ENCODE assay signal across 8 cellular contexts in the genomic region with DNA sequence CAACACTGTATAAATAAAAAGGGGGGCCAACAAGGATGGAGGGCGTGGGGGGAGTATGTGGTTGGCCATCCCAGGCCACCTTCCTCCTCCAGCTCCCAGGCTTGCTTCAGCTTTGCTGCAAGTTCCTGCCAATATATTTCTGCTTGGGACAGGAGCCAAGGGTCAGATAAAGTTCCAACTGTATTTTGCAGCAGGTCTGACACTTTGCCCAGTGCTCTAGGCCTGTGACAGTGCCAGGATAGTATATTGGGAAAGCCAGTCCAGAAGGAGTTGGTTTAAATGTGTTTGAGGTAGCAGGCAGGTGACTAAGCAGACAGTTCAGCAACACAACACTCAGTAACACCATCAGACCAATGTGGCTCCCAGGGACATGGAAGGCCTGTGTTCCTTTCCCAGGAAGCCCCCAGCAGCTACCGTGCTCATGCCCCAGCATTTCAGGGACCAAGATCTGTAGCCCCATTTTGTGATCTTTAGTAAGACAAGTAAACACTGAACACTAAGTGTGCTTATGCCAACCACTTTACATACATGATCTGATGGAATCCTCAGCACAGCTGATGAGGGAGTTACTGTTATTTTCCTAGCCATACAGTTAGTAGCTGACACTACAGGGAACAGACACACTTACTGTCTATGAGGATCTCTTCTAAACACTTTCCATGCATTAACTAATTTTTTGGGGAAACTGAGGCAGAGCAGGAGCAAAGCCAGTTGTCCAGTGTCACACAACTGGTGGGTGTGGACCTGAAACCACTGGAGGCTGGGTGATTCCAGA. TPM values are rescaled to one million over a fixed set of nuclear protein-coding genes. Genes with fewer than 3 reads are reported as not detected.
A peak's percentile ranks its signal among the peaks of the same experiment; 100 is the strongest.
DNase-seq lines count a peak whose midpoint lies in the region; ATAC-seq and TF ChIP-seq lines count a peak whose summit lies in the region.

No MANE protein-coding gene starts in this region.

- H3K79me2 ChIP-seq in HCT116 (ENCODE audit: insufficient read depth, low read length), result no peaks in the 10 kb centered on the region

- BruUV-seq in HCT116 (replicated peaks; lab: Mats Ljungman, UMichigan), result no TSS peak

- TF ChIP-seq RAD21 in HCT116 (IDR thresholded peaks at IDR 0.05; ENCODE audit: low read depth), result no peak

- POLR2A ChIA-PET in HCT116 (lab: Charles Lee) (interaction anchor here (1.0 to 9.7 kb wide), 9 partner anchors 7 to 40 kb away, joined by 3 to 221 read pairs (median 5); partner anchors contain the start of gene DDIT4), WTC11 (lab: Charles Lee) (interaction anchor here (1.0 to 1.4 kb wide), 3 partner anchors 17 to 55 kb away, joined by 5 to 15 read pairs (median 7); partner anchors contain the start of gene DDIT4)

- intact Hi-C loops in HCT116 (cut with micrococcal nuclease), result no loop called here

- no peak overlapping the region for H3K9ac ChIP-seq in HCT116 (ENCODE audit: low read length)

- no peaks in the 10 kb centered on the region for H4K20me1 ChIP-seq in HCT116 (ENCODE audit: insufficient read depth)

- CTCF ChIA-PET in HCT116 (lab: Charles Lee) (no interaction called here), WTC11 (lab: Charles Lee) (interaction anchor here (0.9 to 1.3 kb wide), 2 partner anchors 20 to 41 kb away, joined by 3 to 5 read pairs; no protein-coding TSS in a partner anchor)

- H3K4me1 ChIP-seq in HCT116 (ENCODE audit: control insufficient read depth in 1 of 2, insufficient read depth in 2 of 2, low read length in 2 of 2), result peaks cover 45 to 60% of the 10 kb centered on the region in 2 experiments
- H3K4me1 ChIP-seq in gastroesophageal sphincter, result peaks cover 14 to 68% (median 41%) of the 10 kb centered on the region in 3 donors

- no peak for TF ChIP-seq CTCF in HCT116 (IDR thresholded peaks at IDR 0.05 in 2 of 3, conservative IDR thresholded peaks at IDR 0.05 in 1 of 3; ENCODE audit: borderline replicate concordance in 1 of 3, insufficient read depth in 1 of 3, low read depth in 2 of 3, low read length in 2 of 3)
- no peak for TF ChIP-seq CTCF in WTC11 (IDR thresholded peaks at IDR 0.05)
- TF ChIP-seq CTCF in gastroesophageal sphincter (IDR thresholded peaks at IDR 0.05), result no peak
- no peak for TF ChIP-seq CTCF in brain microvascular endothelial cell (IDR thresholded peaks at IDR 0.05; ENCODE audit: low read depth, low read length, missing control alignments)

- H2AFZ ChIP-seq in HCT116 (ENCODE audit: low read depth, low read length, poor library complexity, severe bottlenecking), result peak overlapping the region; percentile 2

- no peaks in the 10 kb centered on the region for H3K9me3 Mint-ChIP-seq in WTC11

- H3K27me3 Mint-ChIP-seq in WTC11 (ENCODE audit: low read depth), result no peaks in the 10 kb centered on the region; the same call in 1 of the 2 replicates

- no peak for DNase-seq in HCT116 (ENCODE audit: low read depth, low spot score)
- no peak for DNase-seq in WTC11 (ENCODE audit: low spot score)
- DNase-seq in T1000 (lab: John Stamatoyannopoulos, UW), result no peak
- no peak for DNase-seq in brain microvascular endothelial cell
- no peak for DNase-seq in 8988T
- DNase-seq in stimulated activated CD4-positive, alpha-beta T cell treated with anti-CD3 and anti-CD28 coated beads, Interleukin-4, amount 100 ng/mL, for 1 hour, result no peak

- no peaks in the 10 kb centered on the region for H3K9me3 ChIP-seq in HCT116 (ENCODE audit: control insufficient read depth in 1 of 2, insufficient read depth in 1 of 2, low read depth in 1 of 2, low read length in 2 of 2)
- no peaks in the 10 kb centered on the region for H3K9me3 ChIP-seq in gastroesophageal sphincter

- TF ChIP-seq POLR2A in HCT116 (IDR thresholded peaks at IDR 0.05; ENCODE audit: borderline replicate concordance, extremely low read depth, insufficient read depth, insufficient read length) (peak; percentile 31), gastroesophageal sphincter (IDR thresholded peaks at IDR 0.05) (no peak)

- H3K36me3 Mint-ChIP-seq in WTC11, result no peaks in the 10 kb centered on the region

- peak overlapping the region; percentile 72 for H3K27ac Mint-ChIP-seq in WTC11

- H3K27ac ChIP-seq in HCT116 (ENCODE audit: low read depth, low read length) (peak overlapping the region; percentile 8; the same call in 1 of the 2 replicates), gastroesophageal sphincter (peak overlapping the region; percentile 57 to 90 (median 78)), skin epidermis (peak overlapping the region in 19 of 21 experiments; percentile 19 to 73 (median 56)), brain microvascular endothelial cell (no peak overlapping the region)

- in situ Hi-C loops in brain microvascular endothelial cell (cut with HindIII; ENCODE audit: low pct_ligation_motif_present, low sequenced_read_pairs), result no loop called here

- H3K4me2 ChIP-seq in HCT116 (ENCODE audit: low read length), result peak overlapping the region; percentile 33

- no peaks in the 10 kb centered on the region for H3K9me2 ChIP-seq in HCT116 (ENCODE audit: insufficient read depth)

- H3K27me3 ChIP-seq in HCT116 (ENCODE audit: insufficient read depth, low read length) (no peaks in the 10 kb centered on the region), gastroesophageal sphincter (no peaks in the 10 kb centered on the region), brain microvascular endothelial cell (replicated peaks) (no peaks in the 10 kb centered on the region)

- no peak for TF ChIP-seq EP300 in gastroesophageal sphincter (IDR thresholded peaks at IDR 0.05)

- WGBS in gastroesophageal sphincter (ENCODE audit: low coverage in 1 of 2), 2 donors, result 0 to 7% methylated on average over 1 of the region's 2 CpGs

- peaks cover 44% of the 10 kb centered on the region for H3K4me1 Mint-ChIP-seq in WTC11

- ATAC-seq in HCT116 (no peak), WTC11 (no peak), gastroesophageal sphincter (peak; percentile 63)

- H3K36me3 ChIP-seq in HCT116 (ENCODE audit: control insufficient read depth in 1 of 2, insufficient read depth in 2 of 2, low read length in 2 of 2) (no peaks in the 10 kb centered on the region), gastroesophageal sphincter (no peaks in the 10 kb centered on the region), brain microvascular endothelial cell (replicated peaks) (no peaks in the 10 kb centered on the region)

- H3K4me3 Mint-ChIP-seq in WTC11, result no peak overlapping the region

- H3K4me3 ChIP-seq in HCT116 (replicated peaks in 1 of 2; ENCODE audit: low read depth in 1 of 2, low read length in 2 of 2), result no peak overlapping the region
- H3K4me3 ChIP-seq in gastroesophageal sphincter, result no peak overlapping the region
- H3K4me3 ChIP-seq in skin epidermis, result no peak overlapping the region
- H3K4me3 ChIP-seq in brain microvascular endothelial cell (ENCODE audit: low read depth, low read length), result no peak overlapping the region

- RAD21 ChIA-PET in HCT116 (lab: Charles Lee; ENCODE audit: low non-redundant PET in 1 of 2, low total read pairs in 2 of 2, uncharacterized antibody in 2 of 2, unreplicated experiment in 2 of 2), result interaction anchor here in 1 of 2 experiments (0.6 kb wide), 1 partner anchor 61 kb away, joined by 3 read pairs; no protein-coding TSS in a partner anchor

TF ChIP-seq in HCT116, 20 proteins besides CTCF, POLR2A, EP300 and RAD21 (continues in another document):
- TF ChIP-seq YY1 (IDR thresholded peaks at IDR 0.05; ENCODE audit: extremely low read depth, insufficient replicate concordance, low read depth, low read length), result no peak
- no peak for TF ChIP-seq ELF1 (IDR thresholded peaks at IDR 0.05; ENCODE audit: borderline replicate concordance, low read depth)
- no peak for TF ChIP-seq SRF (IDR thresholded peaks at IDR 0.05; ENCODE audit: low read depth)
- TF ChIP-seq MAX (IDR thresholded peaks at IDR 0.05), result no peak
- 0 out of 2 replicates have a peak, but pooled peaks have one; percentile 7 for TF ChIP-seq ZFX (IDR thresholded peaks at IDR 0.05)
- no peak for TF ChIP-seq SIN3A (IDR thresholded peaks at IDR 0.05; ENCODE audit: low read depth)
- no peak for TF ChIP-seq JUND (IDR thresholded peaks at IDR 0.05)

TF ChIP-seq in WTC11, 78 proteins besides CTCF, POLR2A, EP300 and RAD21:
- TF ChIP-seq USF1 (CRISPR knock-in tag; IDR thresholded peaks at IDR 0.05), result no peak
- no peak for TF ChIP-seq TP53 (CRISPR knock-in tag; IDR thresholded peaks at IDR 0.05)
- TF ChIP-seq CREM (CRISPR knock-in tag; IDR thresholded peaks at IDR 0.05), result no peak
- no peak for TF ChIP-seq FOXJ3 (CRISPR knock-in tag; IDR thresholded peaks at IDR 0.05; ENCODE audit: borderline replicate concordance)
- no peak for TF ChIP-seq TEAD1 (CRISPR knock-in tag; IDR thresholded peaks at IDR 0.05)
- no peak for TF ChIP-seq ZNF396 (CRISPR knock-in tag; IDR thresholded peaks at IDR 0.05; ENCODE audit: borderline replicate concordance)
- no peak for TF ChIP-seq PRRX2 (CRISPR knock-in tag; IDR thresholded peaks at IDR 0.05)
TF ChIP-seq in WTC11: peak in this region for 0.

RNA-seq across cellular contexts. Expression of gene DNAJB12, which starts 38.9 kb away (rescaled TPM):
- total RNA-seq in HCT116 (2021; ENCODE audit: unreplicated experiment) (25.8 TPM), WTC11 (2021) (19.3 to 21.6 TPM (median 20.0 TPM) in 3 replicates), gastroesophageal sphincter (10 to 100 TPM; 28.6 to 43.0 (median 33.4) TPM)
- 19.8 and 23.4 TPM in 2 replicates for polyA plus RNA-seq in HCT116 (2012)

RNA-seq across cellular contexts. Expression of gene DDIT4, which starts 42.1 kb away (rescaled TPM):
- total RNA-seq in HCT116 (2021; ENCODE audit: unreplicated experiment) (462 TPM), WTC11 (2021) (118 to 158 TPM (median 153 TPM) in 3 replicates), gastroesophageal sphincter (100 to 1,000 TPM; 129 to 189 (median 133) TPM)
- polyA plus RNA-seq in HCT116 (2012), result 1,030 and 1,103 TPM in 2 replicates
